Comparison of ENCODE assay signal across 16 cellular contexts in genomic region chr2:200253631-200254030, GRCh38. TPM values are rescaled to one million over a fixed set of nuclear protein-coding genes. Genes with fewer than 3 reads are reported as not detected.
DNase-seq lines count a peak whose midpoint lies in the region; ATAC-seq lines count a peak whose summit lies in the region.
"Had no signal": no experiment of that assay in that cellular context is flagged by ENCODE, and none has a peak within 500 bp of the region (broad histone marks: within the 10 kb centered on the region; RNA-seq: fewer than 3 reads in every experiment).

No MANE protein-coding gene starts in this region.

- no peaks in the 10 kb centered on the region for H3K4me1 Mint-ChIP-seq in naive thymus-derived CD8-positive, alpha-beta T cell
- H3K4me1 Mint-ChIP-seq: brain had no signal

- H3K27ac ChIP-seq in ACC112 (ENCODE audit: low read depth, low read length) (peak overlapping the region; percentile 50; the same call in 1 of the 2 replicates), GM23248 (peak overlapping the region; percentile 67; the same call in 1 of the 2 replicates)

- POLR2A ChIA-PET in naive thymus-derived CD8-positive, alpha-beta T cell (lab: Charles Lee), result no interaction called here

- H3K36me3 Mint-ChIP-seq in naive thymus-derived CD8-positive, alpha-beta T cell, result no peaks in the 10 kb centered on the region
- H3K36me3 Mint-ChIP-seq: brain had no signal

- in situ Hi-C loops in GM23248 (cut with MboI), result no loop called here

- no peak overlapping the region for H3K27ac Mint-ChIP-seq in naive thymus-derived CD8-positive, alpha-beta T cell

- WGBS in GM23248 (ENCODE audit: low coverage in 1 of 2, low lambda C conversion rate in 2 of 2, missing lambda C conversion rate in 2 of 2), 2 experiments, result 30 to 41% methylated on average over 2 of the region's 2 CpGs

- H3K9ac ChIP-seq in GM23248, result peak overlapping the region; percentile 65

- no peaks in the 10 kb centered on the region for H3K9me2 ChIP-seq in GM23248 (ENCODE audit: insufficient read depth)

- H3K79me2 ChIP-seq in ACC112 (ENCODE audit: control insufficient read depth, insufficient read depth, low read length, unreplicated experiment) (no peaks in the 10 kb centered on the region), GM23248 (ENCODE audit: insufficient read depth) (no peaks in the 10 kb centered on the region)

- peak overlapping the region; percentile 69 for H3K4me2 ChIP-seq in GM23248 (ENCODE audit: unreplicated experiment)

- no peak for ATAC-seq in HG03135 (IDR thresholded peaks at IDR 0.05; ENCODE audit: unreplicated experiment)
- no peak for ATAC-seq in naive thymus-derived CD8-positive, alpha-beta T cell
- ATAC-seq: stimulated activated naive CD8-positive, alpha-beta T cell treated with anti-CD3 and anti-CD28 coated beads, Interleukin-15, Interleukin-2, amounts not matched to agents 100 U/mL and 50 U/mL, for 24 hours had no signal

- H3K36me3 ChIP-seq in ACC112 (ENCODE audit: insufficient read depth, low read length), result no peaks in the 10 kb centered on the region
- no peaks in the 10 kb centered on the region for H3K36me3 ChIP-seq in GM23248 (ENCODE audit: low read depth)

- H3K27me3 ChIP-seq in ACC112 (ENCODE audit: insufficient read depth, low read length) (no peaks in the 10 kb centered on the region), GM23248 (replicated peaks; ENCODE audit: insufficient read depth) (no peaks in the 10 kb centered on the region)

- no peak overlapping the region for H2AFZ ChIP-seq in ACC112 (ENCODE audit: low read length, unreplicated experiment)
- peak overlapping the region; percentile 52; the same call in 1 of the 2 replicates for H2AFZ ChIP-seq in GM23248

- DNase-seq in GM23248 (peak; percentile 60), cerebellar cortex (ENCODE audit: low spot score) (peak; percentile 12), kidney glomerular epithelial cell (lab: John Stamatoyannopoulos, UW) (peak; percentile 3), activated T-cell treated with anti-CD3 and anti-CD28 coated beads for 4 hours (no peak), NCI-H524 treated with DMSO at 0.1 percent for 48 hours (lab: John Stamatoyannopoulos, UW) (no peak)
- no peak for DNase-seq in naive thymus-derived CD8-positive, alpha-beta T cell
- DNase-seq: activated gamma-delta T cell treated with Interleukin-2 at 50 U/mL for 16 hours; AML-193; glutamatergic neuron; posterior cingulate gyrus; SHP77; stimulated activated naive CD8-positive, alpha-beta T cell treated with anti-CD3 and anti-CD28 coated beads, Interleukin-15, Interleukin-2, amounts not matched to agents 100 U/mL and 50 U/mL, for 24 hours; T-helper 2 cell had no signal

- peaks cover 16% of the 10 kb centered on the region for H3K4me1 ChIP-seq in ACC112 (ENCODE audit: control insufficient read depth, insufficient read depth, low read length, unreplicated experiment)
- H3K4me1 ChIP-seq in GM23248 (ENCODE audit: insufficient read depth), result peaks cover 16% of the 10 kb centered on the region

- H3K4me3 Mint-ChIP-seq in naive thymus-derived CD8-positive, alpha-beta T cell, result no peak overlapping the region
- H3K4me3 Mint-ChIP-seq: brain had no signal

- no peak overlapping the region for H3K4me3 ChIP-seq in ACC112 (ENCODE audit: low read depth, low read length)
- no peak overlapping the region for H3K4me3 ChIP-seq in GM23248

- peaks cover 0 to 24% (median 12%) of the 10 kb centered on the region in 5 donors for H3K27me3 Mint-ChIP-seq in naive thymus-derived CD8-positive, alpha-beta T cell

- no peaks in the 10 kb centered on the region for H3K9me3 ChIP-seq in GM23248 (ENCODE audit: low read depth)

- H3F3A ChIP-seq in GM23248 (ENCODE audit: insufficient read depth), result peaks cover 12% of the 10 kb centered on the region

- no peaks in the 10 kb centered on the region for H4K20me1 ChIP-seq in GM23248 (ENCODE audit: insufficient read depth)

- H3K9me3 Mint-ChIP-seq in naive thymus-derived CD8-positive, alpha-beta T cell, result peaks cover 0 to 2% (median 0%) of the 10 kb centered on the region in 9 donors
- H3K9me3 Mint-ChIP-seq: brain had no signal

RNA-seq across cellular contexts. Expression of gene SPATS2L, which starts 52.9 kb away (rescaled TPM):
- 103 and 128 TPM in 2 replicates for total RNA-seq in GM23248 (2014; rRNA removed; shearing (Covaris generic))
- 78.3 and 116 TPM in 2 replicates for polyA plus RNA-seq in GM23248 (2016; fragmentation: Nextera tagmentation; extraction: Ambion mirVana)
- 1 to 10 TPM; 1.7 to 2.6 TPM for total RNA-seq in naive thymus-derived CD8-positive, alpha-beta T cell
- polyA plus RNA-seq in naive thymus-derived CD8-positive, alpha-beta T cell, result 1 to 10 TPM in 2 of 3 donors, under 1 TPM in 1; 0.97 to 1.4 (median 1.3) TPM

Comparison
In these comparisons a context has a peak if more than half of its experiments do, and no peak if none do; other contexts are left out.
1. DNase-seq: peak in GM23248 (single experiment), cerebellar cortex (single experiment) and kidney glomerular epithelial cell (single experiment); none in naive thymus-derived CD8-positive, alpha-beta T cell (0 of 10), activated T-cell treated with anti-CD3 and anti-CD28 coated beads for 4 hours (single experiment) and NCI-H524 treated with DMSO at 0.1 percent for 48 hours (single experiment).
2. RNA of gene SPATS2L, which starts 52.9 kb away (total RNA-seq): 103 to 128 TPM in GM23248; 1.7 to 2.6 TPM in naive thymus-derived CD8-positive, alpha-beta T cell; every median in the first group is over 10 times any median in the second.